Comparison of ENCODE assay signal across 12 cellular contexts in genomic region chr18:46422552-46423055, GRCh38.
"Had no signal": no experiment of that assay in that cellular context is flagged by ENCODE, and none has a peak within 500 bp of the region (broad histone marks: within the 10 kb centered on the region; RNA-seq: fewer than 3 reads in every experiment).

No MANE protein-coding gene starts in this region.

- H3K36me3 ChIP-seq: ascending aorta, pancreas, thyroid gland, uterus had no signal

- H3K9me3 ChIP-seq: ascending aorta, pancreas, thyroid gland, uterus had no signal

- DNase-seq: activated CD4-positive, alpha-beta T cell treated with anti-CD3 and anti-CD28 coated beads, Interleukin-2, amount 50 U/mL, for 4 hours; activated naive CD4-positive, alpha-beta T cell; effector memory CD4-positive, alpha-beta T cell; left cardiac atrium; mesenchymal stem cell; pancreas; retina; thyroid gland; uterus had no signal

- H3K27me3 ChIP-seq: ascending aorta, pancreas, thyroid gland, uterus had no signal

- H3K4me1 ChIP-seq: pancreas, uterus had no signal

- ATAC-seq: left cardiac atrium, pancreas had no signal

- H3K4me3 ChIP-seq: ascending aorta, pancreas, skin epidermis, thyroid gland, uterus had no signal

- H3K27ac ChIP-seq: ascending aorta, epithelial cell of prostate, pancreas, skin epidermis, thyroid gland, uterus had no signal
